Comparison of ENCODE assay signal across 2 cellular contexts in the genomic region with DNA sequence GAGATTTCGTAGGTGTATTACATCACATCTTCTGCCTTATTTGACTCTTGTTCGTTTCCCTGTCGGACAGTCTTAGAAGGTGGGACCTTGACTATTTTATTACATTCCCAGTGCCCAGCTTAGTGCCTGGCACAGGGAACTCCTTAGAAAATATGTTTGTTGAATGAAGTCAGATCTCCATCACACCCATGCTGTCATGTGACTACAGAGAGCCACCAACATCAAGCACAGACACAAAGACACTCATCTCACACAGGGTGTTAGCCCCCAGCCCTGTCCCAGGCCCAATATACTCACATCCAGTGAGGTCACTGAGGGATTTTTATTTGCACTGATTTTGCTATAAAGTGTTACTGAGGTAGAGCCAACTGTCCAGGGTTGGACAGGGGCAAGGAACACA.
TF ChIP-seq lines count a peak whose summit lies in the region.

No MANE protein-coding gene starts in this region.

TF ChIP-seq in A549, 52 proteins besides CTCF, POLR2A, EP300 and RAD21:
- no peak for TF ChIP-seq HOXB13 (CRISPR knock-in tag; IDR thresholded peaks at IDR 0.05; ENCODE audit: low read depth)
- TF ChIP-seq, protein P1, sequence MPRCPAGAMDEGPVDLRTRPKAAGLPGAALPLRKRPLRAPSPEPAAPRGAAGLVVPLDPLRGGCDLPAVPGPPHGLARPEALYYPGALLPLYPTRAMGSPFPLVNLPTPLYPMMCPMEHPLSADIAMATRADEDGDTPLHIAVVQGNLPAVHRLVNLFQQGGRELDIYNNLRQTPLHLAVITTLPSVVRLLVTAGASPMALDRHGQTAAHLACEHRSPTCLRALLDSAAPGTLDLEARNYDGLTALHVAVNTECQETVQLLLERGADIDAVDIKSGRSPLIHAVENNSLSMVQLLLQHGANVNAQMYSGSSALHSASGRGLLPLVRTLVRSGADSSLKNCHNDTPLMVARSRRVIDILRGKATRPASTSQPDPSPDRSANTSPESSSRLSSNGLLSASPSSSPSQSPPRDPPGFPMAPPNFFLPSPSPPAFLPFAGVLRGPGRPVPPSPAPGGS (IDR thresholded peaks at IDR 0.05) = no peak
- no peak for TF ChIP-seq MYC (IDR thresholded peaks at IDR 0.05; ENCODE audit: borderline replicate concordance, low read length)
- TF ChIP-seq BHLHE40 (IDR thresholded peaks at IDR 0.05; ENCODE audit: low read depth, low read length) = no peak
- TF ChIP-seq, protein P2, sequence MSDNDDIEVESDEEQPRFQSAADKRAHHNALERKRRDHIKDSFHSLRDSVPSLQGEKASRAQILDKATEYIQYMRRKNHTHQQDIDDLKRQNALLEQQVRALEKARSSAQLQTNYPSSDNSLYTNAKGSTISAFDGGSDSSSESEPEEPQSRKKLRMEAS (IDR thresholded peaks at IDR 0.05) = no peak
- TF ChIP-seq ZNF302 (CRISPR knock-in tag; IDR thresholded peaks at IDR 0.05) = no peak
- TF ChIP-seq CBX8 (IDR thresholded peaks at IDR 0.05) = no peak
- TF ChIP-seq, protein P3, sequence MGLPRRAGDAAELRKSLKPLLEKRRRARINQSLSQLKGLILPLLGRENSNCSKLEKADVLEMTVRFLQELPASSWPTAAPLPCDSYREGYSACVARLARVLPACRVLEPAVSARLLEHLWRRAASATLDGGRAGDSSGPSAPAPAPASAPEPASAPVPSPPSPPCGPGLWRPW (IDR thresholded peaks at IDR 0.05) = no peak
- TF ChIP-seq NPAS2 (CRISPR knock-in tag; IDR thresholded peaks at IDR 0.05; ENCODE audit: borderline replicate concordance) = no peak
- TF ChIP-seq TFCP2L1 (CRISPR knock-in tag; IDR thresholded peaks at IDR 0.05) = no peak
- no peak for TF ChIP-seq FOSL2 (IDR thresholded peaks at IDR 0.05)
- TF ChIP-seq FOSL2 (CRISPR knock-in tag; IDR thresholded peaks at IDR 0.05) = no peak
- TF ChIP-seq, protein P4, sequence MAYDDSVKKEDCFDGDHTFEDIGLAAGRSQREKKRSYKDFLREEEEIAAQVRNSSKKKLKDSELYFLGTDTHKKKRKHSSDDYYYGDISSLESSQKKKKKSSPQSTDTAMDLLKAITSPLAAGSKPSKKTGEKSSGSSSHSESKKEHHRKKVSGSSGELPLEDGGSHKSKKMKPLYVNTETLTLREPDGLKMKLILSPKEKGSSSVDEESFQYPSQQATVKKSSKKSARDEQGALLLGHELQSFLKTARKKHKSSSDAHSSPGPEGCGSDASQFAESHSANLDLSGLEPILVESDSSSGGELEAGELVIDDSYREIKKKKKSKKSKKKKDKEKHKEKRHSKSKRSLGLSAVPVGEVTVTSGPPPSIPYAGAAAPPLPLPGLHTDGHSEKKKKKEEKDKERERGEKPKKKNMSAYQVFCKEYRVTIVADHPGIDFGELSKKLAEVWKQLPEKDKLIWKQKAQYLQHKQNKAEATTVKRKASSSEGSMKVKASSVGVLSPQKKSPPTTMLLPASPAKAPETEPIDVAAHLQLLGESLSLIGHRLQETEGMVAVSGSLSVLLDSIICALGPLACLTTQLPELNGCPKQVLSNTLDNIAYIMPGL (CRISPR knock-in tag; IDR thresholded peaks at IDR 0.05; ENCODE audit: borderline replicate concordance) = no peak
- TF ChIP-seq FOXS1 (CRISPR knock-in tag; IDR thresholded peaks at IDR 0.05) = no peak
- TF ChIP-seq ESRRA (IDR thresholded peaks at IDR 0.05; ENCODE audit: borderline replicate concordance, low read length) = no peak
- TF ChIP-seq, protein P5, sequence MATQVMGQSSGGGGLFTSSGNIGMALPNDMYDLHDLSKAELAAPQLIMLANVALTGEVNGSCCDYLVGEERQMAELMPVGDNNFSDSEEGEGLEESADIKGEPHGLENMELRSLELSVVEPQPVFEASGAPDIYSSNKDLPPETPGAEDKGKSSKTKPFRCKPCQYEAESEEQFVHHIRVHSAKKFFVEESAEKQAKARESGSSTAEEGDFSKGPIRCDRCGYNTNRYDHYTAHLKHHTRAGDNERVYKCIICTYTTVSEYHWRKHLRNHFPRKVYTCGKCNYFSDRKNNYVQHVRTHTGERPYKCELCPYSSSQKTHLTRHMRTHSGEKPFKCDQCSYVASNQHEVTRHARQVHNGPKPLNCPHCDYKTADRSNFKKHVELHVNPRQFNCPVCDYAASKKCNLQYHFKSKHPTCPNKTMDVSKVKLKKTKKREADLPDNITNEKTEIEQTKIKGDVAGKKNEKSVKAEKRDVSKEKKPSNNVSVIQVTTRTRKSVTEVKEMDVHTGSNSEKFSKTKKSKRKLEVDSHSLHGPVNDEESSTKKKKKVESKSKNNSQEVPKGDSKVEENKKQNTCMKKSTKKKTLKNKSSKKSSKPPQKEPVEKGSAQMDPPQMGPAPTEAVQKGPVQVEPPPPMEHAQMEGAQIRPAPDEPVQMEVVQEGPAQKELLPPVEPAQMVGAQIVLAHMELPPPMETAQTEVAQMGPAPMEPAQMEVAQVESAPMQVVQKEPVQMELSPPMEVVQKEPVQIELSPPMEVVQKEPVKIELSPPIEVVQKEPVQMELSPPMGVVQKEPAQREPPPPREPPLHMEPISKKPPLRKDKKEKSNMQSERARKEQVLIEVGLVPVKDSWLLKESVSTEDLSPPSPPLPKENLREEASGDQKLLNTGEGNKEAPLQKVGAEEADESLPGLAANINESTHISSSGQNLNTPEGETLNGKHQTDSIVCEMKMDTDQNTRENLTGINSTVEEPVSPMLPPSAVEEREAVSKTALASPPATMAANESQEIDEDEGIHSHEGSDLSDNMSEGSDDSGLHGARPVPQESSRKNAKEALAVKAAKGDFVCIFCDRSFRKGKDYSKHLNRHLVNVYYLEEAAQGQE (IDR thresholded peaks at IDR 0.05) = no peak
TF ChIP-seq in A549: peak in this region for 0.

TF ChIP-seq in IMR-90, 13 proteins besides CTCF, POLR2A, EP300 and RAD21:
- TF ChIP-seq MXI1 (IDR thresholded peaks at IDR 0.05; ENCODE audit: borderline replicate concordance, low read depth, low read length) (no peak), MAFK (IDR thresholded peaks at IDR 0.05; ENCODE audit: low read depth, low read length) (no peak), MAZ (IDR thresholded peaks at IDR 0.05; ENCODE audit: borderline replicate concordance, low read depth, low read length) (no peak), CEBPB (IDR thresholded peaks at IDR 0.05; ENCODE audit: low read depth, low read length) (no peak), SMC3 (IDR thresholded peaks at IDR 0.05; ENCODE audit: low read depth, low read length) (no peak), RFX5 (IDR thresholded peaks at IDR 0.05; ENCODE audit: low read depth, low read length) (no peak), FOS (IDR thresholded peaks at IDR 0.05; ENCODE audit: low read depth, low read length) (no peak)
- TF ChIP-seq, protein P6, sequence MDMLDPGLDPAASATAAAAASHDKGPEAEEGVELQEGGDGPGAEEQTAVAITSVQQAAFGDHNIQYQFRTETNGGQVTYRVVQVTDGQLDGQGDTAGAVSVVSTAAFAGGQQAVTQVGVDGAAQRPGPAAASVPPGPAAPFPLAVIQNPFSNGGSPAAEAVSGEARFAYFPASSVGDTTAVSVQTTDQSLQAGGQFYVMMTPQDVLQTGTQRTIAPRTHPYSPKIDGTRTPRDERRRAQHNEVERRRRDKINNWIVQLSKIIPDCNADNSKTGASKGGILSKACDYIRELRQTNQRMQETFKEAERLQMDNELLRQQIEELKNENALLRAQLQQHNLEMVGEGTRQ (IDR thresholded peaks at IDR 0.05; ENCODE audit: low read depth, low read length) = no peak
